26 cellular contexts compared by ENCODE assay signal in genomic region chr15:80721476-80721875, GRCh38. TPM values are rescaled to one million over a fixed set of nuclear protein-coding genes. Genes with fewer than 3 reads are reported as not detected.
"Had no signal": no experiment of that assay in that cellular context is flagged by ENCODE, and none has a peak within 500 bp of the region (broad histone marks: within the 10 kb centered on the region; RNA-seq: fewer than 3 reads in every experiment).

No MANE protein-coding gene starts in this region.

- H3K4me1 ChIP-seq: SJCRH30 had no signal

- H3K27me3 Mint-ChIP-seq: activated CD4-positive, alpha-beta memory T cell treated with anti-CD3 and anti-CD28 coated beads for 36 hours; activated CD4-positive, alpha-beta T cell treated with anti-CD3 and anti-CD28 coated beads, Interleukin-2, amount 10 ng/mL, durations not matched to agents 7 days and 5 days; activated naive CD8-positive, alpha-beta T cell; T-helper 17 cell had no signal

- H3K4me3 ChIP-seq: cardiac muscle cell, SJCRH30 had no signal

- H3K9me3 ChIP-seq: SJCRH30, SK-N-SH had no signal

- H3K27ac Mint-ChIP-seq: activated CD4-positive, alpha-beta memory T cell treated with anti-CD3 and anti-CD28 coated beads for 36 hours; activated CD4-positive, alpha-beta T cell treated with anti-CD3 and anti-CD28 coated beads, Interleukin-2, amount 10 ng/mL, durations not matched to agents 7 days and 5 days; activated naive CD4-positive, alpha-beta T cell treated with anti-CD3 and anti-CD28 coated beads for 36 hours; activated naive CD8-positive, alpha-beta T cell; T-helper 17 cell had no signal

- DNase-seq: activated CD4-positive, alpha-beta memory T cell treated with anti-CD3 and anti-CD28 coated beads for 36 hours; activated CD4-positive, alpha-beta T cell treated with anti-CD3 and anti-CD28 coated beads, Interleukin-2, amount 10 ng/mL, durations not matched to agents 7 days and 5 days; activated CD4-positive, CD25-positive, alpha-beta regulatory T cell; activated CD8-positive, alpha-beta memory T cell treated with anti-CD3 and anti-CD28 coated beads for 24 hours; activated gamma-delta T cell; activated naive CD4-positive, alpha-beta T cell treated with anti-CD3 and anti-CD28 coated beads for 36 hours; activated T-cell treated with anti-CD3 and anti-CD28 coated beads, Interleukin-2, amount 50 U/mL, for 4 hours; brain microvascular endothelial cell; MM.1S; NCI-H1105; NCI-H1436 treated with DMSO at 0.1 percent for 48 hours; NCI-H187; NCI-H2081; NCI-H446; NCI-H524; OCI-M1; RPMI8226; SJCRH30; SK-N-SH; T-helper 17 cell; T-helper 9 cell had no signal

- ATAC-seq: activated T-cell treated with anti-CD3 and anti-CD28 coated beads, Interleukin-2, amount 50 U/mL, for 4 hours; Panc1; Right ventricle myocardium inferior; T-helper 17 cell had no signal

- H3K27ac ChIP-seq: brain microvascular endothelial cell, cardiac muscle cell, SJCRH30, VCaP had no signal

- H3K27me3 ChIP-seq: brain microvascular endothelial cell, cardiac muscle cell, SJCRH30 had no signal

- H3K36me3 ChIP-seq: brain microvascular endothelial cell, cardiac muscle cell, SJCRH30 had no signal

- H3K4me3 Mint-ChIP-seq: activated CD4-positive, alpha-beta memory T cell treated with anti-CD3 and anti-CD28 coated beads for 36 hours; activated CD4-positive, alpha-beta T cell treated with anti-CD3 and anti-CD28 coated beads, Interleukin-2, amount 10 ng/mL, durations not matched to agents 7 days and 5 days; activated naive CD4-positive, alpha-beta T cell treated with anti-CD3 and anti-CD28 coated beads for 36 hours; activated naive CD8-positive, alpha-beta T cell; activated T-cell treated with anti-CD3 and anti-CD28 coated beads, Interleukin-2, amount 50 U/mL, for 4 hours; T-helper 17 cell had no signal

- H3K9me3 Mint-ChIP-seq: activated CD4-positive, alpha-beta T cell treated with anti-CD3 and anti-CD28 coated beads, Interleukin-2, amount 10 ng/mL, durations not matched to agents 7 days and 5 days; activated naive CD4-positive, alpha-beta T cell treated with anti-CD3 and anti-CD28 coated beads for 36 hours had no signal

- H3K4me1 Mint-ChIP-seq: activated CD4-positive, alpha-beta T cell treated with anti-CD3 and anti-CD28 coated beads, Interleukin-2, amount 10 ng/mL, durations not matched to agents 7 days and 5 days; T-helper 17 cell had no signal

RNA-seq across cellular contexts. Expression of gene CEMIP, which starts 57.7 kb away (rescaled TPM):
- total RNA-seq: activated CD4-positive, alpha-beta T cell treated with anti-CD3 and anti-CD28 coated beads, Interleukin-2, amount 10 ng/mL, durations not matched to agents 7 days and 5 days; activated naive CD4-positive, alpha-beta T cell treated with anti-CD3 and anti-CD28 coated beads for 36 hours had no signal
